ENCODE assay signal across 2 cellular contexts in the genomic region with DNA sequence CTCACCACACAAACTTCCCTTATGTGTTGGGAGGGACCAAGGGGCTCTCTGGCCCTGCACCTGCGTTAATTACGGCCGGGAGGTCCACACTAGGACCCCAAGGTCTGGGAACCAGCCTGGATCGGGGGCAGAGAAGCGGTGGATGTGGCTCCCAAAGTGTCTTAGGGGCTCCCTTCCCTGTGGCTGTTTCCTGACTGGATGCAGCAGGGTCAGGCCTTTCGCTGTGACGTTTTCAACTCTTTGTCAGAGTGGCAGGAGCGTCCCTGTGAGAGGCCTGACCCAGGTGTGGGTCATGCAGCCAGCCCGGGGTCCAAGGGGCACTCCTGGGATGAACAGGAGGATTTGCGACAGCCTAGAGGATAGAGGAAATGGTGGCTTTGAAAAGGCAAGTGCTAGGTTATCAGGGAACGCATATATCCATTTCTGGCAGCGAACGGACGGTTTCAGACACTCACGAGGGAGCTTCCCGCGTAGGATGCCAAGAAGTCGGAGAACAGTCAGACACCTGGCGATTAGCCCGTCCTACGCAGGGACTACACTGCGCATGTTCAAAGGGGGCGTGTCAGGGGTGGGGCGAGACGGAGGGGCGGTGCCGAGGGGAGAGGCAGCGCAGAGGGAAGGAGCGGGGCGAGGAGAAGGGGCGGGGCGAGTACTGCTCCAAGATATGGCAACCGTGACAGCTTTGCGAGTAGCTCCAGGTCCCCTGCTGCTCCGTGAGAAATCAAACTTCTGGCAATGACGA.
TF ChIP-seq lines count a peak whose summit lies in the region.

No MANE protein-coding gene starts in this region.

TF ChIP-seq in liver, 16 proteins besides CTCF, POLR2A, EP300 and RAD21 (continued from another document):
- TF ChIP-seq, protein P1, sequence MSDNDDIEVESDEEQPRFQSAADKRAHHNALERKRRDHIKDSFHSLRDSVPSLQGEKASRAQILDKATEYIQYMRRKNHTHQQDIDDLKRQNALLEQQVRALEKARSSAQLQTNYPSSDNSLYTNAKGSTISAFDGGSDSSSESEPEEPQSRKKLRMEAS (IDR thresholded peaks at IDR 0.05), result peak; percentile 31
- TF ChIP-seq, protein P2, sequence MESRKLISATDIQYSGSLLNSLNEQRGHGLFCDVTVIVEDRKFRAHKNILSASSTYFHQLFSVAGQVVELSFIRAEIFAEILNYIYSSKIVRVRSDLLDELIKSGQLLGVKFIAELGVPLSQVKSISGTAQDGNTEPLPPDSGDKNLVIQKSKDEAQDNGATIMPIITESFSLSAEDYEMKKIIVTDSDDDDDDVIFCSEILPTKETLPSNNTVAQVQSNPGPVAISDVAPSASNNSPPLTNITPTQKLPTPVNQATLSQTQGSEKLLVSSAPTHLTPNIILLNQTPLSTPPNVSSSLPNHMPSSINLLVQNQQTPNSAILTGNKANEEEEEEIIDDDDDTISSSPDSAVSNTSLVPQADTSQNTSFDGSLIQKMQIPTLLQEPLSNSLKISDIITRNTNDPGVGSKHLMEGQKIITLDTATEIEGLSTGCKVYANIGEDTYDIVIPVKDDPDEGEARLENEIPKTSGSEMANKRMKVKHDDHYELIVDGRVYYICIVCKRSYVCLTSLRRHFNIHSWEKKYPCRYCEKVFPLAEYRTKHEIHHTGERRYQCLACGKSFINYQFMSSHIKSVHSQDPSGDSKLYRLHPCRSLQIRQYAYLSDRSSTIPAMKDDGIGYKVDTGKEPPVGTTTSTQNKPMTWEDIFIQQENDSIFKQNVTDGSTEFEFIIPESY (IDR thresholded peaks at IDR 0.05), result no peak
- TF ChIP-seq SP1 (IDR thresholded peaks at IDR 0.05), result no peak
- TF ChIP-seq, protein P3, sequence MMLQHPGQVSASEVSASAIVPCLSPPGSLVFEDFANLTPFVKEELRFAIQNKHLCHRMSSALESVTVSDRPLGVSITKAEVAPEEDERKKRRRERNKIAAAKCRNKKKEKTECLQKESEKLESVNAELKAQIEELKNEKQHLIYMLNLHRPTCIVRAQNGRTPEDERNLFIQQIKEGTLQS (IDR thresholded peaks at IDR 0.05), result no peak
- TF ChIP-seq YY1 (IDR thresholded peaks at IDR 0.05), result peak; percentile 15
- no peak for TF ChIP-seq GABPA (IDR thresholded peaks at IDR 0.05 in 1 of 2, conservative IDR thresholded peaks at IDR 0.05 in 1 of 2)
- peak in 1 of 2 donors; percentile 57 for TF ChIP-seq HNF4A (conservative IDR thresholded peaks at IDR 0.05)
- TF ChIP-seq, protein P4, sequence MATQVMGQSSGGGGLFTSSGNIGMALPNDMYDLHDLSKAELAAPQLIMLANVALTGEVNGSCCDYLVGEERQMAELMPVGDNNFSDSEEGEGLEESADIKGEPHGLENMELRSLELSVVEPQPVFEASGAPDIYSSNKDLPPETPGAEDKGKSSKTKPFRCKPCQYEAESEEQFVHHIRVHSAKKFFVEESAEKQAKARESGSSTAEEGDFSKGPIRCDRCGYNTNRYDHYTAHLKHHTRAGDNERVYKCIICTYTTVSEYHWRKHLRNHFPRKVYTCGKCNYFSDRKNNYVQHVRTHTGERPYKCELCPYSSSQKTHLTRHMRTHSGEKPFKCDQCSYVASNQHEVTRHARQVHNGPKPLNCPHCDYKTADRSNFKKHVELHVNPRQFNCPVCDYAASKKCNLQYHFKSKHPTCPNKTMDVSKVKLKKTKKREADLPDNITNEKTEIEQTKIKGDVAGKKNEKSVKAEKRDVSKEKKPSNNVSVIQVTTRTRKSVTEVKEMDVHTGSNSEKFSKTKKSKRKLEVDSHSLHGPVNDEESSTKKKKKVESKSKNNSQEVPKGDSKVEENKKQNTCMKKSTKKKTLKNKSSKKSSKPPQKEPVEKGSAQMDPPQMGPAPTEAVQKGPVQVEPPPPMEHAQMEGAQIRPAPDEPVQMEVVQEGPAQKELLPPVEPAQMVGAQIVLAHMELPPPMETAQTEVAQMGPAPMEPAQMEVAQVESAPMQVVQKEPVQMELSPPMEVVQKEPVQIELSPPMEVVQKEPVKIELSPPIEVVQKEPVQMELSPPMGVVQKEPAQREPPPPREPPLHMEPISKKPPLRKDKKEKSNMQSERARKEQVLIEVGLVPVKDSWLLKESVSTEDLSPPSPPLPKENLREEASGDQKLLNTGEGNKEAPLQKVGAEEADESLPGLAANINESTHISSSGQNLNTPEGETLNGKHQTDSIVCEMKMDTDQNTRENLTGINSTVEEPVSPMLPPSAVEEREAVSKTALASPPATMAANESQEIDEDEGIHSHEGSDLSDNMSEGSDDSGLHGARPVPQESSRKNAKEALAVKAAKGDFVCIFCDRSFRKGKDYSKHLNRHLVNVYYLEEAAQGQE (IDR thresholded peaks at IDR 0.05), result no peak
- no peak for TF ChIP-seq NR2F2 (IDR thresholded peaks at IDR 0.05)
- TF ChIP-seq JUND (IDR thresholded peaks at IDR 0.05), result no peak
- no peak for TF ChIP-seq TAF1 (conservative IDR thresholded peaks at IDR 0.05)
- TF ChIP-seq RXRA (IDR thresholded peaks at IDR 0.05), result peak in 1 of 2 donors; percentile 24

TF ChIP-seq in HepG2, 621 proteins besides CTCF, POLR2A, EP300 and RAD21 (continued from another document):
- TF ChIP-seq, protein P5, sequence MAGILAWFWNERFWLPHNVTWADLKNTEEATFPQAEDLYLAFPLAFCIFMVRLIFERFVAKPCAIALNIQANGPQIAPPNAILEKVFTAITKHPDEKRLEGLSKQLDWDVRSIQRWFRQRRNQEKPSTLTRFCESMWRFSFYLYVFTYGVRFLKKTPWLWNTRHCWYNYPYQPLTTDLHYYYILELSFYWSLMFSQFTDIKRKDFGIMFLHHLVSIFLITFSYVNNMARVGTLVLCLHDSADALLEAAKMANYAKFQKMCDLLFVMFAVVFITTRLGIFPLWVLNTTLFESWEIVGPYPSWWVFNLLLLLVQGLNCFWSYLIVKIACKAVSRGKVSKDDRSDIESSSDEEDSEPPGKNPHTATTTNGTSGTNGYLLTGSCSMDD (CRISPR knock-in tag; IDR thresholded peaks at IDR 0.05), result no peak
- no peak for TF ChIP-seq AGO2 (optimal IDR thresholded peaks at IDR 0.05; ENCODE audit: low read depth, low read length)
TF ChIP-seq in HepG2: peak in this region for 0.
